Comparison of ENCODE assay signal across 24 cellular contexts in genomic region chr7:141232286-141233051, GRCh38.
"Had no signal": no experiment of that assay in that cellular context is flagged by ENCODE, and none has a peak within 500 bp of the region (broad histone marks: within the 10 kb centered on the region; RNA-seq: fewer than 3 reads in every experiment).

No MANE protein-coding gene starts in this region.

- H3K9me3 Mint-ChIP-seq: dendritic cell treated with granulocyte-macrophage colony-stimulating factor and Interleukin-4, amounts not matched to agents 40 ng/mL and 50 ng/mL, for 4 days; effector memory CD8-positive, alpha-beta T cell; endodermal cell; mesothelial cell of epicardium had no signal

- H3K36me3 ChIP-seq: colonic mucosa, esophagus squamous epithelium, gastrocnemius medialis, heart right ventricle, left lung, lower lobe of right lung had no signal

- DNase-seq: colonic mucosa; cortex of kidney; effector CD8-positive, alpha-beta T cell; effector memory CD8-positive, alpha-beta T cell; endodermal cell; erythroblast; esophagus squamous epithelium; foreskin fibroblast; foreskin melanocyte; gastrocnemius medialis; glutamatergic neuron; heart right ventricle; immature natural killer cell; left cardiac atrium; left lung; left ventricle myocardium superior; lower lobe of right lung; mesenchymal stem cell; mucosa of descending colon; naive B cell had no signal

- H3K27ac Mint-ChIP-seq: dendritic cell treated with granulocyte-macrophage colony-stimulating factor and Interleukin-4, amounts not matched to agents 40 ng/mL and 50 ng/mL, for 4 days; effector memory CD8-positive, alpha-beta T cell; endodermal cell; immature natural killer cell; mesothelial cell of epicardium had no signal

- H3K9me3 ChIP-seq: colonic mucosa, esophagus squamous epithelium, gastrocnemius medialis, heart right ventricle, left lung, lower lobe of right lung, mucosa of descending colon had no signal

- H3K36me3 Mint-ChIP-seq: immature natural killer cell, mesothelial cell of epicardium, naive B cell had no signal

- H3K27ac ChIP-seq: colonic mucosa, epithelial cell of prostate, esophagus squamous epithelium, gastrocnemius medialis, heart right ventricle, left lung, lower lobe of right lung had no signal

- H3K4me1 ChIP-seq: colonic mucosa, esophagus squamous epithelium, gastrocnemius medialis, left lung, lower lobe of right lung had no signal

- H3K4me3 Mint-ChIP-seq: dendritic cell treated with granulocyte-macrophage colony-stimulating factor and Interleukin-4, amounts not matched to agents 40 ng/mL and 50 ng/mL, for 4 days; effector memory CD8-positive, alpha-beta T cell; endodermal cell; immature natural killer cell; mesothelial cell of epicardium; naive B cell had no signal

- H3K4me1 Mint-ChIP-seq: immature natural killer cell, mesothelial cell of epicardium, naive B cell had no signal

- ATAC-seq: effector memory CD8-positive, alpha-beta T cell; esophagus mucosa; gastrocnemius medialis; left lung; lower lobe of right lung; mucosa of descending colon had no signal

- H3K4me3 ChIP-seq: colonic mucosa, esophagus squamous epithelium, gastrocnemius medialis, heart right ventricle, left lung, lower lobe of right lung, mucosa of descending colon had no signal

- H3K27me3 ChIP-seq: colonic mucosa, esophagus squamous epithelium, gastrocnemius medialis, heart right ventricle, left lung had no signal
